In the genomic region with DNA sequence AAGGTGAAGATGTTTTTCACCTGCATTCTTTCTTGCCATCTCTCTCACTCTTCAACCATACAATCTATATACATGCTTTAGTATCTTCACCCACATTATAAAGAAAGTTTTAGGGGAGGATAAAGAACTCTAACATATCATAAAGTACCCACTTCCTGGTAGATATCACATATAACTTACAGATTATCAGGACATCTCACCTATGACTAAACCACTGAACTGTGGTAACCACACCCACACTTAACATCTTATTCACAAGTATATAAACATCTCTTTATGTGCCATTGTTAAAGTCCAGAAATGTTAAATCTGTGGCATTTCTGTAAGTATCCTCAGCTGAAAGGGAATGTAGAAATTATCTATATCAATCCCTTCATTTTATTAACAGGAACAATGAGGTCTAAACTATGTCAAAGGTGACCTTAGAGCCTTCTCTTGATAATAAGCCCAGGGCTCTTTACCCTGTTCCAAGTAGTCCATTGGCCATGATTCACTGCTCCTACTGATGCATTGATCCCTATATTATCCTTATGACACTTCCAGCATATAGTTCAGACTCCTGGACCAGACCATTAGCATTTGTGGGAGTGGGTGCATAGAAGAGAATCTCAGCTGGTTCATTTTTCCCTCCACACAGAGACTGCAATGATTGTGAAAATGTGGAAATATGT, we compare ENCODE assay signal across 18 cellular contexts.
DNase-seq lines count a peak whose midpoint lies in the region; ATAC-seq and TF ChIP-seq lines count a peak whose summit lies in the region.
"Had no signal": no experiment of that assay in that cellular context is flagged by ENCODE, and none has a peak within 500 bp of the region (broad histone marks: within the 10 kb centered on the region; RNA-seq: fewer than 3 reads in every experiment).

No MANE protein-coding gene starts in this region.

- no peaks in the 10 kb centered on the region for H3K4me1 Mint-ChIP-seq in MCF 10A (ENCODE audit: insufficient read depth, unreplicated experiment)
- H3K4me1 Mint-ChIP-seq in effector memory CD8-positive, alpha-beta T cell (ENCODE audit: low read depth in 2 of 2): peaks cover 9 to 22% of the 10 kb centered on the region in 2 donors
- H3K4me1 Mint-ChIP-seq: CD14-positive monocyte had no signal

- DNase-seq in mammary epithelial cell: peak; percentile 17
- no peak for DNase-seq in MCF 10A (ENCODE audit: unreplicated experiment)
- peak; percentile 43 for DNase-seq in LoVo (ENCODE audit: low spot score)
- no peak for DNase-seq in effector memory CD8-positive, alpha-beta T cell
- DNase-seq in CD1c-positive myeloid dendritic cell (ENCODE audit: extremely low spot score): no peak
- no peak for DNase-seq in NCI-H526 treated with DMSO at 0.1 percent for 48 hours (lab: John Stamatoyannopoulos, UW)
- no peak for DNase-seq in COLO668 (lab: John Stamatoyannopoulos, UW; ENCODE audit: unreplicated experiment)
- DNase-seq: Calu3, DMS153, NCI-H1694 treated with DMSO at 0.1 percent for 48 hours, NCI-H2081 treated with DMSO at 0.1 percent for 48 hours, NCI-H2171 treated with DMSO at 0.1 percent for 48 hours, NCI-H524 treated with DMSO at 0.1 percent for 48 hours, Peyer's patch had no signal

- no peaks in the 10 kb centered on the region for H3K79me2 ChIP-seq in mammary epithelial cell (ENCODE audit: insufficient read depth, low read length)

- H3K27ac ChIP-seq in mammary epithelial cell (ENCODE audit: insufficient read depth, low read depth, low read length) (no peak overlapping the region), mucosa of rectum (ENCODE audit: low read depth in 2 of 2, low read length in 2 of 2) (peak overlapping the region; percentile 3 to 21)
- H3K27ac ChIP-seq: KMS-11 had no signal

- no peak overlapping the region for H2AFZ ChIP-seq in mammary epithelial cell (ENCODE audit: low read depth, low read length)

- no peaks in the 10 kb centered on the region for H3K36me3 Mint-ChIP-seq in MCF 10A (ENCODE audit: insufficient read depth, unreplicated experiment)
- H3K36me3 Mint-ChIP-seq in effector memory CD8-positive, alpha-beta T cell (ENCODE audit: insufficient read depth): no peaks in the 10 kb centered on the region
- H3K36me3 Mint-ChIP-seq: CD14-positive monocyte had no signal

- H3K4me1 ChIP-seq in mammary epithelial cell (ENCODE audit: insufficient read depth, low read length): no peaks in the 10 kb centered on the region
- peaks cover 0 to 2% of the 10 kb centered on the region in 2 donors for H3K4me1 ChIP-seq in mucosa of rectum (ENCODE audit: control insufficient read depth in 2 of 2, insufficient read depth in 2 of 2, low read length in 2 of 2)
- H3K4me1 ChIP-seq: Peyer's patch had no signal

- in situ Hi-C loops in mammary epithelial cell (cut with MboI; ENCODE audit: low sequenced_read_pairs in 2 of 2): loop anchor here in 1 of 2 donors (25.0 kb wide), 1 partner anchor 239 kb away; no protein-coding TSS in a partner anchor

- H3K9ac ChIP-seq in mammary epithelial cell (ENCODE audit: insufficient read depth, low read length): no peak overlapping the region
- H3K9ac ChIP-seq in mucosa of rectum (ENCODE audit: low read depth in 1 of 2, low read length in 2 of 2): no peak overlapping the region
- H3K9ac ChIP-seq: KMS-11 had no signal

- no peak overlapping the region for H3K27ac Mint-ChIP-seq in MCF 10A (ENCODE audit: low read depth, unreplicated experiment)
- H3K27ac Mint-ChIP-seq in effector memory CD8-positive, alpha-beta T cell: peak overlapping the region in 1 of 2 donors; percentile 33
- H3K27ac Mint-ChIP-seq: CD14-positive monocyte had no signal

- H4K20me1 ChIP-seq in mammary epithelial cell (ENCODE audit: insufficient read depth, low read length): no peaks in the 10 kb centered on the region

- H3K4me3 ChIP-seq in mammary epithelial cell (replicated peaks in 1 of 3; ENCODE audit: insufficient read depth in 1 of 3, low read depth in 2 of 3, low read length in 3 of 3) (no peak overlapping the region), mucosa of rectum (ENCODE audit: low read length in 2 of 2) (no peak overlapping the region)
- H3K4me3 ChIP-seq: Peyer's patch had no signal

- intact Hi-C loops in mammary epithelial cell (cut with micrococcal nuclease) (no loop called here), MCF 10A (cut with micrococcal nuclease) (no loop called here)

- peak; percentile 64 for ATAC-seq in effector memory CD8-positive, alpha-beta T cell (replicated peaks)
- ATAC-seq: HCT116 had no signal

- no peaks in the 10 kb centered on the region for H3K9me3 Mint-ChIP-seq in MCF 10A (ENCODE audit: unreplicated experiment)
- peaks cover 0 to 2% of the 10 kb centered on the region in 2 donors for H3K9me3 Mint-ChIP-seq in effector memory CD8-positive, alpha-beta T cell

- no peak for TF ChIP-seq CTCF in mammary epithelial cell (conservative IDR thresholded peaks at IDR 0.05 in 1 of 2, IDR thresholded peaks at IDR 0.05 in 1 of 2; ENCODE audit: extremely low read depth in 1 of 2, insufficient read depth in 1 of 2, low read depth in 1 of 2, low read length in 2 of 2)
- no peak for TF ChIP-seq CTCF in MCF 10A (IDR thresholded peaks at IDR 0.05; ENCODE audit: unreplicated experiment)

- CTCF ChIA-PET in mammary epithelial cell (lab: Charles Lee; ENCODE audit: low non-redundant PET): no interaction called here
- CTCF ChIA-PET in MCF 10A (lab: Yijun Ruan, JAX): interaction anchor here (0.7 to 2.1 kb wide), 2 partner anchors 19 to 287 kb away, joined by 4 to 6 read pairs; no protein-coding TSS in a partner anchor

- POLR2A ChIA-PET in MCF 10A (lab: Yijun Ruan, JAX): no interaction called here

- BruUV-seq in mammary epithelial cell (replicated peaks; lab: Mats Ljungman, UMichigan) (no TSS peak), MCF 10A (replicated peaks; lab: Mats Ljungman, UMichigan) (no TSS peak)

- no peaks in the 10 kb centered on the region for H3K27me3 ChIP-seq in mammary epithelial cell (ENCODE audit: insufficient read depth, low read length)
- H3K27me3 ChIP-seq in mucosa of rectum (ENCODE audit: control insufficient read depth in 2 of 2, insufficient read depth in 2 of 2, low read length in 2 of 2): no peaks in the 10 kb centered on the region
- H3K27me3 ChIP-seq: Peyer's patch had no signal

- dilution Hi-C loops in mammary epithelial cell (cut with HindIII; ENCODE audit: low sequenced_read_pairs): loop anchor here (5.0 kb wide), 1 partner anchor 51 kb away; no protein-coding TSS in a partner anchor

- no peak overlapping the region for H3K4me2 ChIP-seq in mammary epithelial cell (ENCODE audit: insufficient read depth, low read depth, low read length)
- H3K4me2 ChIP-seq: KMS-11 had no signal

- H3K4me3 Mint-ChIP-seq in MCF 10A (ENCODE audit: unreplicated experiment): no peak overlapping the region
- H3K4me3 Mint-ChIP-seq in effector memory CD8-positive, alpha-beta T cell: peak overlapping the region in 1 of 2 donors; percentile 21
- H3K4me3 Mint-ChIP-seq: CD14-positive monocyte had no signal

- H3K27me3 Mint-ChIP-seq in MCF 10A (ENCODE audit: insufficient read depth, unreplicated experiment): no peaks in the 10 kb centered on the region
- peaks cover 17 to 27% of the 10 kb centered on the region in 2 donors for H3K27me3 Mint-ChIP-seq in effector memory CD8-positive, alpha-beta T cell

- no peaks in the 10 kb centered on the region for H3K9me3 ChIP-seq in mammary epithelial cell (replicated peaks; ENCODE audit: insufficient read depth, low read length)
- H3K9me3 ChIP-seq in mucosa of rectum (ENCODE audit: control insufficient read depth in 2 of 2, low read length in 2 of 2): no peaks in the 10 kb centered on the region
- H3K9me3 ChIP-seq: Peyer's patch had no signal

- H3K36me3 ChIP-seq in mammary epithelial cell (ENCODE audit: insufficient read depth, low read length): no peaks in the 10 kb centered on the region
- no peaks in the 10 kb centered on the region for H3K36me3 ChIP-seq in mucosa of rectum (ENCODE audit: control insufficient read depth in 2 of 2, insufficient read depth in 2 of 2, low read length in 2 of 2)
- H3K36me3 ChIP-seq: Peyer's patch had no signal

Comparison
In these comparisons a context has a peak if more than half of its experiments do, and no peak if none do; other contexts are left out.
1. DNase-seq: peak in mammary epithelial cell (single experiment) and LoVo (single experiment); none in MCF 10A (single experiment), effector memory CD8-positive, alpha-beta T cell (0 of 3), CD1c-positive myeloid dendritic cell (single experiment), NCI-H526 treated with DMSO at 0.1 percent for 48 hours (single experiment) and COLO668 (single experiment).